Comparison of ENCODE assay signal across 14 cellular contexts in genomic region chr18:48340502-48340901, GRCh38.
DNase-seq lines count a peak whose midpoint lies in the region; FAIRE-seq and TF ChIP-seq lines count a peak whose summit lies in the region.
"Had no signal": no experiment of that assay in that cellular context is flagged by ENCODE, and none has a peak within 500 bp of the region (broad histone marks: within the 10 kb centered on the region; RNA-seq: fewer than 3 reads in every experiment).

No MANE protein-coding gene starts in this region.

- H4K91ac ChIP-seq in H1 (replicated peaks; ENCODE audit: insufficient read length, low read length), result no peak overlapping the region

- no peaks in the 10 kb centered on the region for H4K20me1 ChIP-seq in H1 (replicated peaks in 1 of 2; ENCODE audit: control insufficient read depth in 1 of 2, insufficient read depth in 2 of 2, low read length in 2 of 2)
- no peaks in the 10 kb centered on the region for H4K20me1 ChIP-seq in MM.1S (ENCODE audit: insufficient read depth, low read length)

- H2AFZ ChIP-seq in H1 (ENCODE audit: low read length), result no peak overlapping the region
- no peak overlapping the region for H2AFZ ChIP-seq in MM.1S (ENCODE audit: low read length)

- no peak overlapping the region for H4K5ac ChIP-seq in H1 (ENCODE audit: insufficient read length, low read depth, low read length)

- H3K79me2 ChIP-seq in H1 (ENCODE audit: control insufficient read depth in 1 of 2, insufficient read depth in 2 of 2, low read length in 2 of 2) (no peaks in the 10 kb centered on the region), MM.1S (ENCODE audit: low read length) (no peaks in the 10 kb centered on the region)

- H2BK5ac ChIP-seq in H1 (ENCODE audit: low read depth, low read length), result no peak overlapping the region

- no peak overlapping the region for H2BK120ac ChIP-seq in H1 (replicated peaks; ENCODE audit: low read depth, low read length)

- no peak overlapping the region for H2BK15ac ChIP-seq in H1 (ENCODE audit: low read length)

- H3K56ac ChIP-seq in H1 (replicated peaks; ENCODE audit: insufficient read length, low read depth, low read length), result no peak overlapping the region

- CTCF ChIA-PET in H1 (lab: Charles Lee; ENCODE audit: partially characterized antibody), result interaction anchor here (1.1 to 4.2 kb wide), 11 partner anchors 11 to 302 kb away, joined by 3 to 23 read pairs (median 4); no protein-coding TSS in a partner anchor

- TF ChIP-seq EP300 in H1 (IDR thresholded peaks at IDR 0.05; ENCODE audit: borderline replicate concordance in 1 of 2, low read depth in 2 of 2, low read length in 2 of 2), result no peak

- H3F3A ChIP-seq in MM.1S (ENCODE audit: insufficient read depth, low read length), result no peaks in the 10 kb centered on the region

- WGBS in H1 (ENCODE audit: extremely low coverage in 1 of 2, insufficient coverage in 1 of 2, insufficient read length in 1 of 2, insufficient replicate concordance in 2 of 2, low coverage in 1 of 2, low lambda C conversion rate in 2 of 2, missing lambda C conversion rate in 1 of 2), 2 experiments, result 82% methylated on average over 6 of the region's 6 CpGs; no CpG with 5 or more reads in 1 of the 2 experiments

- no peak overlapping the region; the same call in 1 of the 2 replicates for H4K8ac ChIP-seq in H1 (ENCODE audit: extremely low read depth, insufficient read depth, low read length)

- no peak overlapping the region for H3K23ac ChIP-seq in H1 (ENCODE audit: insufficient read length)

- H3K4me1 ChIP-seq in H1 (replicated peaks in 1 of 4; ENCODE audit: control insufficient read depth in 3 of 4, insufficient read depth in 4 of 4, low read length in 3 of 4), result peaks cover 0 to 6% (median 3%) of the 10 kb centered on the region in 4 experiments; a peak in 5 of 7 replicates
- peaks cover 0 to 84% (median 67%) of the 10 kb centered on the region in 4 donors for H3K4me1 ChIP-seq in tibial artery
- no peaks in the 10 kb centered on the region for H3K4me1 ChIP-seq in MM.1S (ENCODE audit: low read length)
- H3K4me1 ChIP-seq in Peyer's patch, result peaks cover 0 to 9% (median 0%) of the 10 kb centered on the region in 4 donors

- H3K4me2 ChIP-seq in H1 (ENCODE audit: insufficient read depth in 1 of 2, low read depth in 2 of 2, low read length in 2 of 2) (no peak overlapping the region), MM.1S (ENCODE audit: low read depth, low read length) (no peak overlapping the region)

- TF ChIP-seq RAD21 in H1 (IDR thresholded peaks at IDR 0.05 in 1 of 2, conservative IDR thresholded peaks at IDR 0.05 in 1 of 2; ENCODE audit: low read depth in 2 of 2, low read length in 2 of 2), result 0 out of 4 replicates have a peak, but pooled peaks have one; percentile 9 to 13

- H2BK20ac ChIP-seq in H1 (ENCODE audit: low read length), result no peak overlapping the region

- no peaks in the 10 kb centered on the region; the same call in 1 of the 2 replicates for H3K23me2 ChIP-seq in H1 (ENCODE audit: low read depth, low read length)

- no peaks in the 10 kb centered on the region for H3K9me3 ChIP-seq in H1 (ENCODE audit: insufficient read depth in 2 of 2, low read depth in 1 of 2, low read length in 1 of 2)
- H3K9me3 ChIP-seq in tibial artery, result no peaks in the 10 kb centered on the region
- no peaks in the 10 kb centered on the region for H3K9me3 ChIP-seq in MM.1S (replicated peaks; ENCODE audit: insufficient read depth, low read length)
- no peaks in the 10 kb centered on the region for H3K9me3 ChIP-seq in Peyer's patch
- H3K9me3 ChIP-seq: adrenal gland, lower lobe of right lung had no signal

- H3K18ac ChIP-seq in H1 (ENCODE audit: extremely low read depth, low read length), result no peak overlapping the region

- no peaks in the 10 kb centered on the region for H3K9me2 ChIP-seq in MM.1S (replicated peaks; ENCODE audit: insufficient read depth, low read length)

- no peak overlapping the region for H2BK12ac ChIP-seq in H1 (ENCODE audit: low read depth, low read length)

- no peak for FAIRE-seq in H1 (lab: Jason Lieb, UNC)

- H3K4me3 ChIP-seq in H1 (ENCODE audit: extremely low read depth in 1 of 4, insufficient read depth in 2 of 4, low read depth in 3 of 4, low read length in 4 of 4) (no peak overlapping the region), tibial artery (no peak overlapping the region), MM.1S (ENCODE audit: low read length) (no peak overlapping the region), Peyer's patch (no peak overlapping the region)
- H3K4me3 ChIP-seq: adrenal gland, lower lobe of right lung had no signal

- H2AK5ac ChIP-seq in H1 (ENCODE audit: low read depth, low read length), result no peak overlapping the region

- TF ChIP-seq CTCF in H1 (IDR thresholded peaks at IDR 0.05; ENCODE audit: control extremely low read depth in 1 of 3, insufficient read depth in 1 of 3, low read depth in 1 of 3, low read length in 3 of 3) (no peak), tibial artery (IDR thresholded peaks at IDR 0.05) (peak in 1 of 2 experiments; percentile 10), MM.1S (IDR thresholded peaks at IDR 0.05; ENCODE audit: low read length) (no peak), Peyer's patch (IDR thresholded peaks at IDR 0.05) (no peak)

- peak; percentile 24 for DNase-seq in NCI-H82 (lab: John Stamatoyannopoulos, UW)
- no peak for DNase-seq in NCI-H82 treated with DMSO at 0.1 percent for 48 hours (lab: John Stamatoyannopoulos, UW; ENCODE audit: unreplicated experiment)
- peak; percentile 83 for DNase-seq in NCI-H2171 treated with DMSO at 0.1 percent for 48 hours (lab: John Stamatoyannopoulos, UW)
- no peak for DNase-seq in H1 (ENCODE audit: low read depth in 1 of 2, low spot score in 2 of 2)
- no peak for DNase-seq in tibial artery
- no peak for DNase-seq in AML-193 (lab: John Stamatoyannopoulos, UW)
- DNase-seq in MM.1S, result no peak
- DNase-seq in Peyer's patch, result no peak
- DNase-seq: activated CD8-positive, alpha-beta T cell treated with anti-CD3 and anti-CD28 coated beads for 36 hours; adrenal gland; lower lobe of right lung; stimulated activated CD4-positive, alpha-beta T cell treated with anti-CD3 and anti-CD28 coated beads, Interleukin-2, amount 100 ng/mL, for 24 hours; stimulated activated CD8-positive, alpha-beta memory T cell treated with anti-CD3 and anti-CD28 coated beads, Interleukin-4, amount 100 ng/mL, for 48 hours; SW 1271 had no signal

- no peaks in the 10 kb centered on the region for H3K79me1 ChIP-seq in H1 (ENCODE audit: low read depth, low read length)

- TF ChIP-seq POLR2A in H1 (IDR thresholded peaks at IDR 0.05; ENCODE audit: control extremely low read depth in 1 of 2, low read depth in 2 of 2, low read length in 2 of 2) (no peak), Peyer's patch (IDR thresholded peaks at IDR 0.05) (no peak)

- intact Hi-C loops in tibial artery (cut with DNase I; ENCODE audit: low total_unique reads), result no loop called here

- H3K9ac ChIP-seq in H1 (replicated peaks in 1 of 4; ENCODE audit: extremely low read depth in 1 of 4, low read depth in 3 of 4, low read length in 3 of 4) (no peak overlapping the region), MM.1S (ENCODE audit: low read length) (no peak overlapping the region)

- H3K27me3 ChIP-seq in H1 (replicated peaks in 1 of 4; ENCODE audit: control insufficient read depth in 3 of 4, extremely low read depth in 1 of 4, insufficient read depth in 3 of 4, low read length in 3 of 4) (no peaks in the 10 kb centered on the region; a peak in 1 of 7 replicates), tibial artery (no peaks in the 10 kb centered on the region), MM.1S (replicated peaks; ENCODE audit: insufficient read depth, low read length) (no peaks in the 10 kb centered on the region), Peyer's patch (no peaks in the 10 kb centered on the region)
- H3K27me3 ChIP-seq: adrenal gland had no signal

- H3K36me3 ChIP-seq in H1 (ENCODE audit: control insufficient read depth in 2 of 4, insufficient read depth in 4 of 4, low read length in 3 of 4), result no peaks in the 10 kb centered on the region
- no peaks in the 10 kb centered on the region for H3K36me3 ChIP-seq in tibial artery
- no peaks in the 10 kb centered on the region for H3K36me3 ChIP-seq in MM.1S (replicated peaks; ENCODE audit: insufficient read depth, low read length)
- H3K36me3 ChIP-seq in Peyer's patch, result no peaks in the 10 kb centered on the region
- H3K36me3 ChIP-seq: adrenal gland, lower lobe of right lung had no signal

- H3K27ac ChIP-seq in H1 (ENCODE audit: low read depth, low read length) (no peak overlapping the region), tibial artery (peak overlapping the region; percentile 78 to 80), MM.1S (ENCODE audit: low read length) (no peak overlapping the region), Peyer's patch (no peak overlapping the region)
- H3K27ac ChIP-seq: lower lobe of right lung had no signal

- H3K14ac ChIP-seq in H1 (ENCODE audit: insufficient read length), result no peak overlapping the region

- no peak overlapping the region for H3K4ac ChIP-seq in H1 (replicated peaks; ENCODE audit: insufficient read length, low read depth, low read length)

- POLR2A ChIA-PET in H1 (lab: Charles Lee; ENCODE audit: partially characterized antibody), result interaction anchor here (0.7 kb wide), 1 partner anchor 291 kb away, joined by 3 read pairs; no protein-coding TSS in a partner anchor

TF ChIP-seq in H1, 55 proteins besides CTCF, POLR2A, EP300 and RAD21:
- TF ChIP-seq TAF7 (optimal IDR thresholded peaks at IDR 0.05; ENCODE audit: borderline replicate concordance, low read depth, low read length) (no peak), SRF (IDR thresholded peaks at IDR 0.05; ENCODE audit: low read depth, low read length) (no peak), YY1 (IDR thresholded peaks at IDR 0.05; ENCODE audit: low read depth, low read length) (no peak), GTF2F1 (IDR thresholded peaks at IDR 0.05; ENCODE audit: borderline replicate concordance, low read depth, low read length) (no peak), EGR1 (IDR thresholded peaks at IDR 0.05; ENCODE audit: borderline replicate concordance, low read depth, low read length) (no peak), SUZ12 (IDR thresholded peaks at IDR 0.05; ENCODE audit: low read length) (no peak), SP2 (IDR thresholded peaks at IDR 0.05; ENCODE audit: low read length) (no peak), RBBP5 (IDR thresholded peaks at IDR 0.05; ENCODE audit: borderline replicate concordance, low read depth, low read length) (no peak), MAX (IDR thresholded peaks at IDR 0.05) (no peak), ZNF274 (IDR thresholded peaks at IDR 0.05; ENCODE audit: borderline replicate concordance, extremely low read depth, low read length) (no peak), BACH1 (IDR thresholded peaks at IDR 0.05; ENCODE audit: low read length) (no peak)
TF ChIP-seq in H1: peak in this region for 0.

Comparison
In these comparisons a context has a peak if more than half of its experiments do, and no peak if none do; other contexts are left out.
1. DNase-seq: peak in NCI-H82 (single experiment) and NCI-H2171 treated with DMSO at 0.1 percent for 48 hours (single experiment); none in NCI-H82 treated with DMSO at 0.1 percent for 48 hours (single experiment), H1 (0 of 2), tibial artery (0 of 2), AML-193 (0 of 2), MM.1S (single experiment) and Peyer's patch (0 of 3).
2. H3K27ac ChIP-seq: peak in tibial artery (2 of 2); none in H1 (single experiment), MM.1S (single experiment) and Peyer's patch (0 of 4).